In the genomic region with DNA sequence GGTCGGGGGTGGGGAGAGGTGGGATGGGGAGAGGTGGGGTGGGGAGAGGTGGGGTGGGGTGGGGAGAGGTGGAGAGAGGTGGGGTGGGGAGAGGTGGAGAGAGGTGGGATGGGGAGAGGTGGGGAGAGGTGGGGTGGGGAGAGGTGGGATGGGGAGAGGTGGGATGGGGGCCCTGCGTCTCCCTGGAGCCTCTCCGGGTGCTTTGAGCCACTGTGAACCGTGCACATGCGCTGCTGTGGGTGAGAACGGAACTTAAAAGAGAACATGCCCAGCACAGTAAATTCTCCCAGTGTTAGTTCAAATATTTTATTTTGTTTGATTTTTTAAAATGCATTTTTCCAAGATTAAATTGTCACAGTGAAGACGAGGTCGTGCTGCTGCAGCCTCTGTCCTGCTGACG, we compare ENCODE assay signal across 29 cellular contexts. TPM values are rescaled to one million over a fixed set of nuclear protein-coding genes. Genes with fewer than 3 reads are reported as not detected.
"Had no signal": no experiment of that assay in that cellular context is flagged by ENCODE, and none has a peak within 500 bp of the region (broad histone marks: within the 10 kb centered on the region; RNA-seq: fewer than 3 reads in every experiment).

No MANE protein-coding gene starts in this region.

- H3K4me3 Mint-ChIP-seq: activated CD8-positive, alpha-beta memory T cell treated with anti-CD3 and anti-CD28 coated beads, Interleukin-2, amount 10 ng/mL, durations not matched to agents 7 days and 5 days; activated naive CD4-positive, alpha-beta T cell treated with anti-CD3 and anti-CD28 coated beads, Interleukin-2, amount 50 U/mL, for 24 hours; brain had no signal

- H3K27ac ChIP-seq: SJCRH30, SK-N-MC, WERI-Rb-1 had no signal

- H3K27me3 Mint-ChIP-seq: activated CD4-positive, alpha-beta memory T cell treated with anti-CD3 and anti-CD28 coated beads, Interleukin-2, amount 10 ng/mL, durations not matched to agents 7 days and 5 days; activated CD8-positive, alpha-beta memory T cell treated with anti-CD3 and anti-CD28 coated beads, Interleukin-2, amount 10 ng/mL, durations not matched to agents 7 days and 5 days; activated naive CD4-positive, alpha-beta T cell treated with anti-CD3 and anti-CD28 coated beads, Interleukin-2, amount 50 U/mL, for 24 hours; activated naive CD8-positive, alpha-beta T cell treated with anti-CD3 and anti-CD28 coated beads, Interleukin-2, amount 10 ng/mL, durations not matched to agents 7 days and 5 days; brain had no signal

- H3K9me3 ChIP-seq: SJCRH30 had no signal

- H3K4me3 ChIP-seq: K562, SJCRH30, SK-N-MC had no signal

- FAIRE-seq: K562 had no signal

- H3K9me3 Mint-ChIP-seq: activated CD4-positive, alpha-beta memory T cell treated with anti-CD3 and anti-CD28 coated beads, Interleukin-2, amount 10 ng/mL, durations not matched to agents 7 days and 5 days; activated naive CD4-positive, alpha-beta T cell treated with anti-CD3 and anti-CD28 coated beads, Interleukin-2, amount 50 U/mL, for 24 hours; activated naive CD8-positive, alpha-beta T cell treated with anti-CD3 and anti-CD28 coated beads, Interleukin-2, amount 10 ng/mL, durations not matched to agents 7 days and 5 days; activated T-cell treated with anti-CD3 and anti-CD28 coated beads, Interleukin-2, amount 50 U/mL, for 72 hours; activated T-helper 2 cell treated with anti-CD3 and anti-CD28 coated beads, Interferon-gamma antibody, Interleukin-2, Interleukin-4, amounts not matched to agents 10 μg/mL and 5 μg/mL and 100 μg/mL, durations not matched to agents 14 hours and 24 hours and 36 hours; brain had no signal

- H3K36me3 Mint-ChIP-seq: activated naive CD4-positive, alpha-beta T cell treated with anti-CD3 and anti-CD28 coated beads, Interleukin-2, amount 50 U/mL, for 24 hours had no signal

- ATAC-seq: K562, Panc1 had no signal

- H3K27me3 ChIP-seq: SJCRH30 had no signal

- DNase-seq: activated CD4-positive, alpha-beta T cell treated with anti-CD3 and anti-CD28 coated beads for 1 hour; activated gamma-delta T cell; activated naive CD8-positive, alpha-beta T cell treated with anti-CD3 and anti-CD28 coated beads, Interleukin-2, amount 10 ng/mL, durations not matched to agents 7 days and 5 days; activated T-cell treated with anti-CD3 and anti-CD28 coated beads, Interleukin-2, amount 50 U/mL, for 1 hour; NCI-H1105; NCI-H1417 treated with DMSO at 0.1 percent for 48 hours; NCI-H187 treated with DMSO at 0.1 percent for 48 hours; NCI-H2081; NCI-H345; NCI-H524 treated with DMSO at 0.1 percent for 48 hours; SHP77; SJCRH30; T1000; WERI-Rb-1 had no signal

- H3K27ac Mint-ChIP-seq: activated CD4-positive, alpha-beta memory T cell treated with anti-CD3 and anti-CD28 coated beads, Interleukin-2, amount 10 ng/mL, durations not matched to agents 7 days and 5 days; activated naive CD4-positive, alpha-beta T cell treated with anti-CD3 and anti-CD28 coated beads, Interleukin-2, amount 50 U/mL, for 24 hours had no signal

RNA-seq across cellular contexts. Expression of a gene that starts 59.8 kb away (rescaled TPM):
- total RNA-seq: activated CD4-positive, alpha-beta memory T cell treated with anti-CD3 and anti-CD28 coated beads, Interleukin-2, amount 10 ng/mL, durations not matched to agents 7 days and 5 days; activated CD8-positive, alpha-beta memory T cell treated with anti-CD3 and anti-CD28 coated beads, Interleukin-2, amount 10 ng/mL, durations not matched to agents 7 days and 5 days; activated naive CD8-positive, alpha-beta T cell treated with anti-CD3 and anti-CD28 coated beads, Interleukin-2, amount 10 ng/mL, durations not matched to agents 7 days and 5 days; activated T-cell treated with anti-CD3 and anti-CD28 coated beads, Interleukin-2, amount 50 U/mL, for 72 hours; activated T-helper 2 cell treated with anti-CD3 and anti-CD28 coated beads, Interferon-gamma antibody, Interleukin-2, Interleukin-4, amounts not matched to agents 10 μg/mL and 5 μg/mL and 100 μg/mL, durations not matched to agents 14 hours and 24 hours and 36 hours; bronchial epithelial cell; K562; M059J; NCI-H460; RPMI7951; SJCRH30; T-helper 1 cell treated with Interleukin-12 subunit alpha and Interleukin-12 subunit beta and Interleukin-4 antibody, amounts not matched to agents 30 ng/mL and 1 ng/mL, for 36 hours; T-helper 2 cell treated with Interferon-gamma antibody and Interleukin-4, amounts not matched to agents 100 ng/mL and 5 ng/mL, for 36 hours had no signal
- polyA plus RNA-seq: K562 had no signal
